In the genomic region with DNA sequence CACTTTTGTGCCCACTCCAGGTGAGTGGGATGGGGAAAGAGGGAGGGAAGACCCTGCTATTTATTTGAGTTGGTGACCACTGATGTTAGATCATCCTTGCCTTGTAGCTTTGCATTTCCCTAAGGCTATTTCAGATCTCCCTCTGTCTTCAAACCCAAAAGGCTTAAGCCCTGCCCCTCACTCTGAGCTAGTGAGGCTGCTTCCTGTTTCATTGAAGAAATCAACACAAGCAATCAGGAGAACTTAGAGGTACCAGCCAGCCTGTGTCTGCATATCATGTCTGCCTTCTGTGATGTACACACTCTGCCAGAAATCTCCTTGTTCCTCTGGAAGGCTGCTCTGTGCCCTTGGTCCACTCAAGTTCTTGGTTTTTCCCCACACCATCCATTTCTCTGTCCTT, we compare ENCODE assay signal across 13 cellular contexts.
DNase-seq lines count a peak whose midpoint lies in the region; ATAC-seq and TF ChIP-seq lines count a peak whose summit lies in the region.
"Had no signal": no experiment of that assay in that cellular context is flagged by ENCODE, and none has a peak within 500 bp of the region (broad histone marks: within the 10 kb centered on the region; RNA-seq: fewer than 3 reads in every experiment).

No MANE protein-coding gene starts in this region.

- H3K79me2 ChIP-seq in MM.1S (ENCODE audit: low read length) = peaks cover 48% of the 10 kb centered on the region

- TF ChIP-seq CTCF in MM.1S (IDR thresholded peaks at IDR 0.05; ENCODE audit: low read length) (no peak), nephron progenitor cell (IDR thresholded peaks at IDR 0.05) (no peak), GM10266 (IDR thresholded peaks at IDR 0.05; ENCODE audit: control insufficient read depth, insufficient read depth, low read depth, missing control alignments) (no peak), uterus (IDR thresholded peaks at IDR 0.05) (no peak)

- no peak overlapping the region for H3K9ac ChIP-seq in MM.1S (ENCODE audit: low read length)

- H3F3A ChIP-seq in MM.1S (ENCODE audit: insufficient read depth, low read length) = no peaks in the 10 kb centered on the region

- H3K4me3 ChIP-seq in MM.1S (ENCODE audit: low read length) (no peak overlapping the region), uterus (no peak overlapping the region)
- H3K4me3 ChIP-seq: lower lobe of right lung had no signal

- no peak for DNase-seq in activated CD4-positive, alpha-beta T cell treated with anti-CD3 and anti-CD28 coated beads for 36 hours
- no peak for DNase-seq in activated CD4-positive, alpha-beta T cell treated with anti-CD3 and anti-CD28 coated beads for 48 hours
- DNase-seq in MM.1S = peak; percentile 10
- DNase-seq in activated T-helper 2 cell treated with anti-CD3 and anti-CD28 coated beads, Interferon-gamma antibody, Interleukin-2, Interleukin-4, amounts not matched to agents 10 μg/mL and 5 μg/mL and 100 μg/mL, durations not matched to agents 14 hours and 24 hours and 36 hours (ENCODE audit: low spot score) = no peak
- DNase-seq in nephron progenitor cell = no peak
- no peak for DNase-seq in GM10266 (ENCODE audit: extremely low spot score)
- no peak for DNase-seq in ACHN
- no peak for DNase-seq in uterus
- DNase-seq: 8988T; activated gamma-delta T cell treated with Interleukin-2 at 50 U/mL for 16 hours; lower lobe of right lung; NCI-H187; stimulated activated CD4-positive, alpha-beta T cell treated with anti-CD3 and anti-CD28 coated beads, Interleukin-2, amount 100 ng/mL, for 48 hours had no signal

- H3K27ac ChIP-seq in MM.1S (ENCODE audit: low read length) (peak overlapping the region; percentile 19; the same call in 1 of the 2 replicates), uterus (no peak overlapping the region)
- H3K27ac ChIP-seq: lower lobe of right lung had no signal

- intact Hi-C loops in activated CD4-positive, alpha-beta T cell treated with anti-CD3 and anti-CD28 coated beads for 36 hours (cut with DNase I, micrococcal nuclease) = no loop called here
- intact Hi-C loops in activated T-helper 2 cell treated with anti-CD3 and anti-CD28 coated beads, Interferon-gamma antibody, Interleukin-2, Interleukin-4, amounts not matched to agents 10 μg/mL and 5 μg/mL and 100 μg/mL, durations not matched to agents 14 hours and 24 hours and 36 hours (cut with micrococcal nuclease) = no loop called here
- intact Hi-C loops in uterus (cut with DNase I; ENCODE audit: low total_unique reads) = no loop called here

- peak overlapping the region; percentile 18; the same call in 1 of the 2 replicates for H3K4me2 ChIP-seq in MM.1S (ENCODE audit: low read depth, low read length)

- H3K4me1 ChIP-seq in MM.1S (ENCODE audit: low read length) (peaks cover 16% of the 10 kb centered on the region), uterus (no peaks in the 10 kb centered on the region)

- no peak for TF ChIP-seq POLR2A in uterus (IDR thresholded peaks at IDR 0.05)

- H3K9me3 Mint-ChIP-seq in activated CD4-positive, alpha-beta T cell treated with anti-CD3 and anti-CD28 coated beads for 36 hours (ENCODE audit: low read depth) = no peaks in the 10 kb centered on the region
- no peaks in the 10 kb centered on the region for H3K9me3 Mint-ChIP-seq in activated T-helper 2 cell treated with anti-CD3 and anti-CD28 coated beads, Interferon-gamma antibody, Interleukin-2, Interleukin-4, amounts not matched to agents 10 μg/mL and 5 μg/mL and 100 μg/mL, durations not matched to agents 14 hours and 24 hours and 36 hours
- no peaks in the 10 kb centered on the region for H3K9me3 Mint-ChIP-seq in nephron progenitor cell

- CTCF ChIA-PET in activated CD4-positive, alpha-beta T cell treated with anti-CD3 and anti-CD28 coated beads for 36 hours (lab: Charles Lee) = interaction anchor here (0.5 to 1.1 kb wide), 2 partner anchors 93 to 308 kb away, joined by 3 read pairs; no protein-coding TSS in a partner anchor

- no peaks in the 10 kb centered on the region for H3K27me3 ChIP-seq in MM.1S (replicated peaks; ENCODE audit: insufficient read depth, low read length)
- no peaks in the 10 kb centered on the region for H3K27me3 ChIP-seq in uterus

- no peaks in the 10 kb centered on the region for H3K27me3 Mint-ChIP-seq in activated CD4-positive, alpha-beta T cell treated with anti-CD3 and anti-CD28 coated beads for 36 hours
- H3K27me3 Mint-ChIP-seq in activated T-helper 2 cell treated with anti-CD3 and anti-CD28 coated beads, Interferon-gamma antibody, Interleukin-2, Interleukin-4, amounts not matched to agents 10 μg/mL and 5 μg/mL and 100 μg/mL, durations not matched to agents 14 hours and 24 hours and 36 hours (ENCODE audit: low read depth) = no peaks in the 10 kb centered on the region
- no peaks in the 10 kb centered on the region for H3K27me3 Mint-ChIP-seq in nephron progenitor cell (ENCODE audit: low read depth, poor library complexity)

- H2AFZ ChIP-seq in MM.1S (ENCODE audit: low read length) = no peak overlapping the region

- in situ Hi-C loops in ACHN (cut with HindIII; ENCODE audit: low pct_ligation_motif_present, low pct_unique_long_range_greater_than_20kb, low sequenced_read_pairs) = no loop called here

- H3K36me3 ChIP-seq in MM.1S (replicated peaks; ENCODE audit: insufficient read depth, low read length) (no peaks in the 10 kb centered on the region), uterus (no peaks in the 10 kb centered on the region)
- H3K36me3 ChIP-seq: lower lobe of right lung had no signal

- peaks cover 13% of the 10 kb centered on the region for H3K36me3 Mint-ChIP-seq in activated CD4-positive, alpha-beta T cell treated with anti-CD3 and anti-CD28 coated beads for 36 hours (ENCODE audit: low read depth)
- H3K36me3 Mint-ChIP-seq in activated T-helper 2 cell treated with anti-CD3 and anti-CD28 coated beads, Interferon-gamma antibody, Interleukin-2, Interleukin-4, amounts not matched to agents 10 μg/mL and 5 μg/mL and 100 μg/mL, durations not matched to agents 14 hours and 24 hours and 36 hours (ENCODE audit: low read depth) = peaks cover 12% of the 10 kb centered on the region
- peaks cover 35% of the 10 kb centered on the region for H3K36me3 Mint-ChIP-seq in nephron progenitor cell (ENCODE audit: low read depth)

- H3K27ac Mint-ChIP-seq in activated CD4-positive, alpha-beta T cell treated with anti-CD3 and anti-CD28 coated beads for 36 hours = peak overlapping the region; percentile 4
- peak overlapping the region; percentile 12 for H3K27ac Mint-ChIP-seq in activated T-helper 2 cell treated with anti-CD3 and anti-CD28 coated beads, Interferon-gamma antibody, Interleukin-2, Interleukin-4, amounts not matched to agents 10 μg/mL and 5 μg/mL and 100 μg/mL, durations not matched to agents 14 hours and 24 hours and 36 hours
- H3K27ac Mint-ChIP-seq in nephron progenitor cell = peak overlapping the region; percentile 2

- no peaks in the 10 kb centered on the region for H3K9me2 ChIP-seq in MM.1S (replicated peaks; ENCODE audit: insufficient read depth, low read length)

- no peaks in the 10 kb centered on the region for H3K9me3 ChIP-seq in MM.1S (replicated peaks; ENCODE audit: insufficient read depth, low read length)
- H3K9me3 ChIP-seq in uterus = no peaks in the 10 kb centered on the region
- H3K9me3 ChIP-seq: lower lobe of right lung had no signal

- H3K4me3 Mint-ChIP-seq in activated CD4-positive, alpha-beta T cell treated with anti-CD3 and anti-CD28 coated beads for 36 hours = no peak overlapping the region
- no peak overlapping the region for H3K4me3 Mint-ChIP-seq in activated T-helper 2 cell treated with anti-CD3 and anti-CD28 coated beads, Interferon-gamma antibody, Interleukin-2, Interleukin-4, amounts not matched to agents 10 μg/mL and 5 μg/mL and 100 μg/mL, durations not matched to agents 14 hours and 24 hours and 36 hours (ENCODE audit: low read depth)
- H3K4me3 Mint-ChIP-seq in nephron progenitor cell = no peak overlapping the region

- peaks cover 69% of the 10 kb centered on the region for H3K4me1 Mint-ChIP-seq in activated CD4-positive, alpha-beta T cell treated with anti-CD3 and anti-CD28 coated beads for 36 hours
- H3K4me1 Mint-ChIP-seq in activated T-helper 2 cell treated with anti-CD3 and anti-CD28 coated beads, Interferon-gamma antibody, Interleukin-2, Interleukin-4, amounts not matched to agents 10 μg/mL and 5 μg/mL and 100 μg/mL, durations not matched to agents 14 hours and 24 hours and 36 hours (ENCODE audit: low read depth) = peaks cover 37% of the 10 kb centered on the region
- peaks cover 42% of the 10 kb centered on the region for H3K4me1 Mint-ChIP-seq in nephron progenitor cell

- ATAC-seq in activated CD4-positive, alpha-beta T cell treated with anti-CD3 and anti-CD28 coated beads for 36 hours = no peak
- ATAC-seq: lower lobe of right lung had no signal

- POLR2A ChIA-PET in activated CD4-positive, alpha-beta T cell treated with anti-CD3 and anti-CD28 coated beads for 36 hours (lab: Charles Lee) = no interaction called here

- no peaks in the 10 kb centered on the region for H4K20me1 ChIP-seq in MM.1S (ENCODE audit: insufficient read depth, low read length)
